Comparison of ENCODE assay signal across 14 cellular contexts in genomic region chr1:91685994-91686393, GRCh38.
DNase-seq lines count a peak whose midpoint lies in the region; ATAC-seq and TF ChIP-seq lines count a peak whose summit lies in the region.
"Had no signal": no experiment of that assay in that cellular context is flagged by ENCODE, and none has a peak within 500 bp of the region (broad histone marks: within the 10 kb centered on the region; RNA-seq: fewer than 3 reads in every experiment).

No MANE protein-coding gene starts in this region.

- no peaks in the 10 kb centered on the region for H3K9me3 Mint-ChIP-seq in CD4-positive, alpha-beta memory T cell
- H3K9me3 Mint-ChIP-seq: activated CD8-positive, alpha-beta T cell treated with anti-CD3 and anti-CD28 coated beads for 36 hours; activated T-helper 2 cell treated with anti-CD3 and anti-CD28 coated beads, Interferon-gamma antibody, Interleukin-2, Interleukin-4, amounts not matched to agents 10 μg/mL and 5 μg/mL and 100 μg/mL, durations not matched to agents 14 hours and 24 hours and 36 hours; CD4-positive, alpha-beta T cell had no signal

- no peak for DNase-seq in CD4-positive, alpha-beta memory T cell
- DNase-seq in NCI-H2029 treated with DMSO at 0.1 percent for 48 hours (lab: John Stamatoyannopoulos, UW) = peak; percentile 43
- DNase-seq in epithelial cell of esophagus (ENCODE audit: low read depth) = peak; percentile 17
- peak; percentile 47 for DNase-seq in osteoblast (ENCODE audit: insufficient read length, low spot score, missing footprints)
- DNase-seq in HK-2 (ENCODE audit: unreplicated experiment) = no peak
- DNase-seq in activated effector memory CD4-positive, alpha-beta T cell treated with Interleukin-2 at 50 U/mL for 16 hours = no peak
- DNase-seq in NCI-H2107 treated with DMSO at 0.1 percent for 48 hours (lab: John Stamatoyannopoulos, UW; ENCODE audit: unreplicated experiment) = no peak
- DNase-seq: activated CD8-positive, alpha-beta T cell treated with anti-CD3 and anti-CD28 coated beads for 36 hours; CD4-positive, alpha-beta T cell; MV-4-11; NCI-H524 treated with DMSO at 0.1 percent for 48 hours; SHP77 had no signal

- no peaks in the 10 kb centered on the region for H3K79me2 ChIP-seq in osteoblast (ENCODE audit: insufficient read depth, low read length)

- H3K36me3 Mint-ChIP-seq in CD4-positive, alpha-beta memory T cell = peaks cover 52 to 53% of the 10 kb centered on the region in 2 donors

- H3K4me2 ChIP-seq in osteoblast (ENCODE audit: insufficient read depth, low read length) = no peak overlapping the region

- no peaks in the 10 kb centered on the region for H3K9me3 ChIP-seq in CD4-positive, alpha-beta memory T cell (ENCODE audit: control insufficient read depth in 1 of 2, low read length in 2 of 2)
- no peaks in the 10 kb centered on the region for H3K9me3 ChIP-seq in osteoblast (ENCODE audit: low read depth, low read length)

- TF ChIP-seq CTCF in epithelial cell of esophagus (IDR thresholded peaks at IDR 0.05; ENCODE audit: insufficient read depth, low read depth, low read length, missing control alignments) (no peak), osteoblast (IDR thresholded peaks at IDR 0.05; ENCODE audit: extremely low read depth, low read depth, low read length) (no peak)

- peak overlapping the region in 4 of 7 donors; percentile 11 to 77 (median 20) for H3K27ac Mint-ChIP-seq in CD4-positive, alpha-beta memory T cell
- H3K27ac Mint-ChIP-seq: activated CD8-positive, alpha-beta T cell treated with anti-CD3 and anti-CD28 coated beads for 36 hours had no signal

- no peaks in the 10 kb centered on the region for H3K27me3 Mint-ChIP-seq in CD4-positive, alpha-beta memory T cell
- H3K27me3 Mint-ChIP-seq: activated CD8-positive, alpha-beta T cell treated with anti-CD3 and anti-CD28 coated beads for 36 hours; CD4-positive, alpha-beta T cell had no signal

- H3K27me3 ChIP-seq in CD4-positive, alpha-beta memory T cell (ENCODE audit: insufficient read depth, low read length) = no peaks in the 10 kb centered on the region
- H3K27me3 ChIP-seq in osteoblast (ENCODE audit: insufficient read depth, low read length) = no peaks in the 10 kb centered on the region

- POLR2A ChIA-PET in CD4-positive, alpha-beta memory T cell (lab: Charles Lee; ENCODE audit: partially characterized antibody) = no interaction called here

- no peaks in the 10 kb centered on the region for H3K36me3 ChIP-seq in CD4-positive, alpha-beta memory T cell (ENCODE audit: insufficient read depth, low read length)
- no peaks in the 10 kb centered on the region for H3K36me3 ChIP-seq in osteoblast (ENCODE audit: insufficient read depth, low read length)

- CTCF ChIA-PET in CD4-positive, alpha-beta memory T cell (lab: Charles Lee; ENCODE audit: partially characterized antibody) = no interaction called here

- H3K27ac ChIP-seq in CD4-positive, alpha-beta memory T cell (ENCODE audit: low read depth, low read length) = no peak overlapping the region
- H3K27ac ChIP-seq in osteoblast (ENCODE audit: low read depth, low read length) = no peak overlapping the region

- no peak overlapping the region for H3K4me3 ChIP-seq in CD4-positive, alpha-beta memory T cell (ENCODE audit: low read length in 2 of 2)
- H3K4me3 ChIP-seq in epithelial cell of esophagus (ENCODE audit: low read length) (no peak overlapping the region), osteoblast (ENCODE audit: insufficient read depth, low read length) (no peak overlapping the region)

- peaks cover 24% of the 10 kb centered on the region for H3K4me1 ChIP-seq in CD4-positive, alpha-beta memory T cell (ENCODE audit: insufficient read depth, low read length)
- H3K4me1 ChIP-seq in osteoblast (ENCODE audit: insufficient read depth, low read length) = no peaks in the 10 kb centered on the region

- no peak for ATAC-seq in GM21447 (IDR thresholded peaks at IDR 0.05; ENCODE audit: unreplicated experiment)
- ATAC-seq: activated CD8-positive, alpha-beta T cell treated with anti-CD3 and anti-CD28 coated beads for 36 hours had no signal

- peaks cover 12 to 36% (median 21%) of the 10 kb centered on the region in 4 donors for H3K4me1 Mint-ChIP-seq in CD4-positive, alpha-beta memory T cell

- no peaks in the 10 kb centered on the region for H4K20me1 ChIP-seq in osteoblast (ENCODE audit: insufficient read depth, low read length)

- H2AFZ ChIP-seq in osteoblast (ENCODE audit: low read length) = no peak overlapping the region

- no peak overlapping the region for H3K4me3 Mint-ChIP-seq in CD4-positive, alpha-beta memory T cell
- H3K4me3 Mint-ChIP-seq: activated CD8-positive, alpha-beta T cell treated with anti-CD3 and anti-CD28 coated beads for 36 hours; CD4-positive, alpha-beta T cell had no signal

- intact Hi-C loops in CD4-positive, alpha-beta memory T cell (cut with micrococcal nuclease) = no loop called here

Comparison
In these comparisons a context has a peak if more than half of its experiments do, and no peak if none do; other contexts are left out.
1. DNase-seq: peak in NCI-H2029 treated with DMSO at 0.1 percent for 48 hours (single experiment), epithelial cell of esophagus (single experiment) and osteoblast (single experiment); none in CD4-positive, alpha-beta memory T cell (0 of 5), HK-2 (single experiment), activated effector memory CD4-positive, alpha-beta T cell treated with Interleukin-2 at 50 U/mL for 16 hours (single experiment) and NCI-H2107 treated with DMSO at 0.1 percent for 48 hours (single experiment).